In genomic region chr16:18293337-18293956, GRCh38 we compare ENCODE assay signal across 1 cellular context. TPM values are rescaled to one million over a fixed set of nuclear protein-coding genes. Genes with fewer than 3 reads are reported as not detected.
"Had no signal": no experiment of that assay in that cellular context is flagged by ENCODE, and none has a peak within 500 bp of the region (broad histone marks: within the 10 kb centered on the region; RNA-seq: fewer than 3 reads in every experiment).

No MANE protein-coding gene starts in this region.

RNA-seq across cellular contexts. Expression of gene NPIPA8, which starts 43.1 kb away (rescaled TPM):
- total RNA-seq: activated CD4-positive, alpha-beta memory T cell treated with anti-CD3 and anti-CD28 coated beads, Interleukin-2, amount 10 ng/mL, durations not matched to agents 7 days and 5 days had no signal
